27 cellular contexts compared by ENCODE assay signal in genomic region chr18:78586596-78586995, GRCh38.
"Had no signal": no experiment of that assay in that cellular context is flagged by ENCODE, and none has a peak within 500 bp of the region (broad histone marks: within the 10 kb centered on the region; RNA-seq: fewer than 3 reads in every experiment).

No MANE protein-coding gene starts in this region.

- H3K4me1 Mint-ChIP-seq: endodermal cell; naive thymus-derived CD8-positive, alpha-beta T cell; stimulated activated effector memory CD8-positive, alpha-beta T cell treated with anti-CD3 and anti-CD28 coated beads, Interleukin-12 subunit alpha, Interleukin-12 subunit beta, amount 100 ng/mL, for 72 hours had no signal

- H3K9me3 Mint-ChIP-seq: dendritic cell treated with granulocyte-macrophage colony-stimulating factor and Interleukin-4, amounts not matched to agents 40 ng/mL and 50 ng/mL, for 4 days had no signal

- H3K27ac Mint-ChIP-seq: dendritic cell treated with granulocyte-macrophage colony-stimulating factor and Interleukin-4, amounts not matched to agents 40 ng/mL and 50 ng/mL, for 4 days; endodermal cell; naive thymus-derived CD8-positive, alpha-beta T cell; nephron progenitor cell; stimulated activated effector memory CD8-positive, alpha-beta T cell treated with anti-CD3 and anti-CD28 coated beads, Interleukin-12 subunit alpha, Interleukin-12 subunit beta, amount 100 ng/mL, for 72 hours had no signal

- ATAC-seq: esophagus mucosa; gastrocnemius medialis; left colon; lower lobe of right lung; naive thymus-derived CD8-positive, alpha-beta T cell; psoas muscle; right cardiac atrium had no signal

- H3K4me3 Mint-ChIP-seq: dendritic cell treated with granulocyte-macrophage colony-stimulating factor and Interleukin-4, amounts not matched to agents 40 ng/mL and 50 ng/mL, for 4 days; endodermal cell; naive thymus-derived CD8-positive, alpha-beta T cell; nephron progenitor cell; stimulated activated effector memory CD8-positive, alpha-beta T cell treated with anti-CD3 and anti-CD28 coated beads, Interleukin-12 subunit alpha, Interleukin-12 subunit beta, amount 100 ng/mL, for 72 hours had no signal

- H3K36me3 Mint-ChIP-seq: naive thymus-derived CD8-positive, alpha-beta T cell; stimulated activated effector memory CD8-positive, alpha-beta T cell treated with anti-CD3 and anti-CD28 coated beads, Interleukin-12 subunit alpha, Interleukin-12 subunit beta, amount 100 ng/mL, for 72 hours had no signal

- H3K27me3 Mint-ChIP-seq: dendritic cell treated with granulocyte-macrophage colony-stimulating factor and Interleukin-4, amounts not matched to agents 40 ng/mL and 50 ng/mL, for 4 days had no signal

- DNase-seq: colonic mucosa; effector CD8-positive, alpha-beta T cell; endodermal cell; foreskin fibroblast; gastrocnemius medialis; heart left ventricle; kidney glomerular epithelial cell; left colon; left ventricle myocardium inferior; lower lobe of right lung; naive thymus-derived CD8-positive, alpha-beta T cell; nephron progenitor cell; occipital lobe; ovary; posterior cingulate gyrus; psoas muscle; right cardiac atrium; sigmoid colon; stimulated activated CD4-positive, alpha-beta T cell treated with anti-CD3 and anti-CD28 coated beads, Interleukin-2, amount 100 ng/mL, for 24 hours; stimulated activated CD4-positive, alpha-beta T cell treated with anti-CD3 and anti-CD28 coated beads, Interleukin-4, amount 100 ng/mL, for 24 hours; stimulated activated naive CD4-positive, alpha-beta T cell treated with Interleukin-2 at 50 U/mL for 16 hours; stomach; thyroid gland; trophoblast cell had no signal
